ENCODE assay signal across 1 cellular context in the genomic region with DNA sequence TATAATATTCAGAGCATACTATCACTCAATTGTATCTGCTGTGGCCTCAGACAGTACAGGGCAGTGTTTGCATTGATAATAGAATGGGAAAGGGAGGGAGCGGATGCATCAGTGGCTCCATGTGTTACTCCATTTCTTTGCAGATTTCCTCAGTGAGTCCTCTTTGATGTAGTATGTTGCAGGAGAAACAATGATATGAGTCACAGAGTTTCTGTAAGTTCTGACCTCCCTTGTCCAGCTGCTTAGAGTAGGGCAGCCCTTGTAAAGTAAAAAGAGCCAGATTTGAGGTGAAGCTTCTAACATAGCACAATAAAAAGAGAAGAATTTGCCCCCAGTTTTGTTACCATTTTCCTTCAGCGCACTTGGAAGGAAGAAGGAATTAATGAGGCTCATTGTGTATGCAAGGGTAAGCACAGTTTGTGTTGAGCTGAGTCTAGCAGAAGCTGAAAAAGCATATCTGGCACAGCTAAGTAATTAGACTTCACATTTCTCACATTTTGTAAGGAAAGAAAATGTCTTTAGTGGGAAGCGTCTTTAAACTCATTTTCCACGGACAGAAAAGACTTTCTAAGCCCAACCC.
TF ChIP-seq lines count a peak whose summit lies in the region.

No MANE protein-coding gene starts in this region.

TF ChIP-seq in endothelial cell of umbilical vein, 7 proteins besides CTCF, POLR2A, EP300 and RAD21:
- TF ChIP-seq MYC (IDR thresholded peaks at IDR 0.05; ENCODE audit: low read depth, low read length) (no peak), POLR2AphosphoS5 (IDR thresholded peaks at IDR 0.05; ENCODE audit: insufficient read depth, low read depth, low read length) (no peak), FOS (IDR thresholded peaks at IDR 0.05; ENCODE audit: borderline replicate concordance, insufficient read depth, low read length) (no peak), GATA2 (IDR thresholded peaks at IDR 0.05; ENCODE audit: insufficient read depth, insufficient read length, low read depth, low read length) (no peak), JUN (IDR thresholded peaks at IDR 0.05; ENCODE audit: borderline replicate concordance, insufficient read depth, insufficient read length, low read depth) (no peak), EZH2 (IDR thresholded peaks at IDR 0.05; ENCODE audit: borderline replicate concordance, low read depth, low read length, severe bottlenecking) (no peak)
- TF ChIP-seq, protein P1, sequence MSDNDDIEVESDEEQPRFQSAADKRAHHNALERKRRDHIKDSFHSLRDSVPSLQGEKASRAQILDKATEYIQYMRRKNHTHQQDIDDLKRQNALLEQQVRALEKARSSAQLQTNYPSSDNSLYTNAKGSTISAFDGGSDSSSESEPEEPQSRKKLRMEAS (IDR thresholded peaks at IDR 0.05; ENCODE audit: insufficient read depth, insufficient read length) = no peak
